Comparison of ENCODE assay signal across 29 cellular contexts in the genomic region with DNA sequence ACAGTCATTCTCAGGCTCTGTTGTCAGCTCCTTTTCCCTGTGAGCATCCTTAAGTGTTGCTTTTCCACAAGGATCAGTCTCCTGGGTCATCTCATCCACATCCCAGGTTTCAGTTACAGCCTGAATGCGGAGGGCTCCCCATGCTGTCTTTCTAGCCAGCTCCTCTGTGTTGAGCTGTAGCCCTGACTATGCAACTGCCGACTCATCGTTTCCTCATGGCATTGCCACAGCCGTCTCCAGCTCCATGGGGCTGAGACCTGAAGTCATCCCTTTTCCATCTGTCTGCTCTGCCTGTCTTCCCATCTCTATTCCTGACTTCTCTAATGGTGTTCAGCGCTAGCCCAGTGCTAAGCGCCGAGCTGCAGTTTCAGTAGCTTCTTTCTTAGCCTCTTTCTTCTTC. TPM values are rescaled to one million over a fixed set of nuclear protein-coding genes. Genes with fewer than 3 reads are reported as not detected.
"Had no signal": no experiment of that assay in that cellular context is flagged by ENCODE, and none has a peak within 500 bp of the region (broad histone marks: within the 10 kb centered on the region; RNA-seq: fewer than 3 reads in every experiment).

No MANE protein-coding gene starts in this region.

- H3K36me3 ChIP-seq: ovary had no signal

- H3K27me3 ChIP-seq: adrenal gland, ascending aorta, brain microvascular endothelial cell, esophagus muscularis mucosa, ovary, stomach, thyroid gland, upper lobe of left lung, vagina had no signal

- H3K27ac ChIP-seq: adrenal gland, ascending aorta, brain microvascular endothelial cell, esophagus muscularis mucosa, ovary, stomach, thyroid gland, upper lobe of left lung, vagina, VCaP had no signal

- DNase-seq: activated CD4-positive, alpha-beta T cell treated with anti-CD3 and anti-CD28 coated beads for 4 hours; activated CD4-positive, alpha-beta T cell treated with anti-CD3 and anti-CD28 coated beads, Interleukin-2, amount 50 U/mL, for 4 hours; activated naive CD4-positive, alpha-beta T cell; activated naive CD8-positive, alpha-beta T cell treated with anti-CD3 and anti-CD28 coated beads for 36 hours; activated T-cell treated with anti-CD3 and anti-CD28 coated beads for 4 hours; activated T-cell treated with anti-CD3 and anti-CD28 coated beads, Interleukin-2, amount 50 U/mL, for 72 hours; adrenal gland; brain microvascular endothelial cell; cortex of kidney; foreskin melanocyte; islet precursor cell; mammary epithelial cell; naive B cell; ovary; retina; stimulated activated CD4-positive, alpha-beta T cell treated with anti-CD3 and anti-CD28 coated beads, Interleukin-15, amount 100 ng/mL, for 24 hours; stimulated activated CD4-positive, alpha-beta T cell treated with anti-CD3 and anti-CD28 coated beads, Interleukin-2, amount 100 ng/mL, for 24 hours; stimulated activated naive B cell treated with anti-CD40 and anti-IgM and Interleukin-4, amounts not matched to agents 10 μg/mL and 1 μg/mL and 100 μg/mL, for 72 hours; stomach; T-helper 1 cell; thyroid gland; upper lobe of left lung had no signal

- H3K4me1 Mint-ChIP-seq: mesothelial cell of epicardium had no signal

- H3K27ac Mint-ChIP-seq: activated naive CD8-positive, alpha-beta T cell treated with anti-CD3 and anti-CD28 coated beads for 36 hours; activated T-cell treated with anti-CD3 and anti-CD28 coated beads, Interleukin-2, amount 50 U/mL, for 72 hours; mesothelial cell of epicardium; progenitor cell of endocrine pancreas; stimulated activated naive B cell treated with anti-CD40 and anti-IgM and Interleukin-4, amounts not matched to agents 10 μg/mL and 1 μg/mL and 100 μg/mL, for 72 hours had no signal

- H3K27me3 Mint-ChIP-seq: activated naive CD8-positive, alpha-beta T cell treated with anti-CD3 and anti-CD28 coated beads for 36 hours; naive B cell; progenitor cell of endocrine pancreas; stimulated activated naive B cell treated with anti-CD40 and anti-IgM and Interleukin-4, amounts not matched to agents 10 μg/mL and 1 μg/mL and 100 μg/mL, for 72 hours had no signal

- H3K9me3 Mint-ChIP-seq: activated naive CD8-positive, alpha-beta T cell treated with anti-CD3 and anti-CD28 coated beads for 36 hours; activated T-cell treated with anti-CD3 and anti-CD28 coated beads, Interleukin-2, amount 50 U/mL, for 72 hours; naive B cell; stimulated activated naive B cell treated with anti-CD40 and anti-IgM and Interleukin-4, amounts not matched to agents 10 μg/mL and 1 μg/mL and 100 μg/mL, for 72 hours had no signal

- H3K4me3 Mint-ChIP-seq: activated naive CD8-positive, alpha-beta T cell treated with anti-CD3 and anti-CD28 coated beads for 36 hours; activated T-cell treated with anti-CD3 and anti-CD28 coated beads, Interleukin-2, amount 50 U/mL, for 72 hours; mesothelial cell of epicardium; naive B cell; stimulated activated naive B cell treated with anti-CD40 and anti-IgM and Interleukin-4, amounts not matched to agents 10 μg/mL and 1 μg/mL and 100 μg/mL, for 72 hours had no signal

- H3K4me1 ChIP-seq: ascending aorta, esophagus muscularis mucosa, stomach, thyroid gland, upper lobe of left lung, vagina had no signal

- H3K9me3 ChIP-seq: adrenal gland, ascending aorta, esophagus muscularis mucosa, ovary, stomach, thyroid gland, upper lobe of left lung, vagina had no signal

- ATAC-seq: activated T-cell treated with anti-CD3 and anti-CD28 coated beads, Interleukin-2, amount 50 U/mL, for 72 hours; stimulated activated naive B cell treated with anti-CD40 and anti-IgM and Interleukin-4, amounts not matched to agents 10 μg/mL and 1 μg/mL and 100 μg/mL, for 72 hours had no signal

- H3K4me3 ChIP-seq: adrenal gland, ascending aorta, esophagus muscularis mucosa, ovary, smooth muscle cell, stomach, thyroid gland, upper lobe of left lung, vagina had no signal

- H3K4me2 ChIP-seq: smooth muscle cell had no signal

RNA-seq across cellular contexts. Expression of gene PNPLA3, which starts 43.5 kb away (rescaled TPM):
- total RNA-seq: ascending aorta, vagina had no signal
